In genomic region chr7:76421097-76421496, GRCh38 we compare ENCODE assay signal across 9 cellular contexts. TPM values are rescaled to one million over a fixed set of nuclear protein-coding genes. Genes with fewer than 3 reads are reported as not detected.
DNase-seq lines count a peak whose midpoint lies in the region; FAIRE-seq and TF ChIP-seq lines count a peak whose summit lies in the region.
"Not testable (repeated sequence)": the region's sequence is repeated elsewhere in the genome, so short reads cannot be mapped to it uniquely, and the experiment has no call there.
"Had no signal": no experiment of that assay in that cellular context is flagged by ENCODE, and none has a peak within 500 bp of the region (broad histone marks: within the 10 kb centered on the region; RNA-seq: fewer than 3 reads in every experiment).

No MANE protein-coding gene starts in this region.

- CTCF ChIA-PET in SK-N-SH (lab: Yijun Ruan, JAX), result not testable (repeated sequence)

- not testable (repeated sequence) for H3K36me3 ChIP-seq in SK-N-SH (replicated peaks in 1 of 2; ENCODE audit: control insufficient read depth in 1 of 2, insufficient read depth in 2 of 2, low read length in 1 of 2); brain microvascular endothelial cell (replicated peaks); keratinocyte (ENCODE audit: control insufficient read depth in 2 of 2, extremely low read depth in 1 of 2, insufficient read depth in 2 of 2, low read length in 2 of 2)

- TF ChIP-seq CTCF in SK-N-SH (IDR thresholded peaks at IDR 0.05); brain microvascular endothelial cell (IDR thresholded peaks at IDR 0.05; ENCODE audit: low read depth, low read length, missing control alignments); keratinocyte (optimal IDR thresholded peaks at IDR 0.05 in 1 of 3, IDR thresholded peaks at IDR 0.05 in 1 of 3, conservative IDR thresholded peaks at IDR 0.05 in 1 of 3; ENCODE audit: extremely low read depth in 1 of 3, insufficient read depth in 2 of 3, low read length in 3 of 3): not testable (repeated sequence)

- 15% methylated on average over 6 of the region's 6 CpGs for WGBS in SK-N-SH (ENCODE audit: low lambda C conversion rate)

- peaks cover 13% of the 10 kb centered on the region for H3F3A ChIP-seq in SK-N-SH (replicated peaks; ENCODE audit: insufficient read depth)

- in situ Hi-C loops in ACHN (cut with HindIII; ENCODE audit: low pct_ligation_motif_present, low pct_unique_long_range_greater_than_20kb, low sequenced_read_pairs), result loop anchor here (10.0 kb wide), 1 partner anchor 56 kb away; no protein-coding TSS in a partner anchor
- in situ Hi-C loops in brain microvascular endothelial cell (cut with HindIII; ENCODE audit: low pct_ligation_motif_present, low sequenced_read_pairs), result not testable (repeated sequence)

- not testable (repeated sequence) for H3K79me2 ChIP-seq in SK-N-SH (ENCODE audit: insufficient read depth); keratinocyte (ENCODE audit: control insufficient read depth, insufficient read depth, low read length)

- H3K9me3 ChIP-seq in SK-N-SH; keratinocyte (ENCODE audit: control insufficient read depth, low read depth, low read length): not testable (repeated sequence)

- peak; percentile 86 for FAIRE-seq in keratinocyte (lab: Jason Lieb, UNC)

- H3K4me2 ChIP-seq in SK-N-SH; keratinocyte (ENCODE audit: control insufficient read depth, extremely low read depth, insufficient read depth, low read depth, low read length): not testable (repeated sequence)

- H4K20me1 ChIP-seq in SK-N-SH (ENCODE audit: insufficient read depth); keratinocyte (ENCODE audit: control insufficient read depth, extremely low read depth, insufficient read depth, low read length): not testable (repeated sequence)

- H3K4me1 ChIP-seq in SK-N-SH (ENCODE audit: control insufficient read depth in 1 of 2, insufficient read depth in 2 of 2, low read depth in 1 of 2, low read length in 1 of 2), result not testable (repeated sequence)
- peaks cover 27% of the 10 kb centered on the region for H3K4me1 ChIP-seq in keratinocyte (ENCODE audit: control insufficient read depth, extremely low read depth, insufficient read depth, low read length)

- not testable (repeated sequence) for H2AFZ ChIP-seq in SK-N-SH (ENCODE audit: low read depth); keratinocyte (ENCODE audit: control insufficient read depth, low read length)

- not testable (repeated sequence) for H3K27me3 ChIP-seq in SK-N-SH (ENCODE audit: insufficient read depth); brain microvascular endothelial cell (replicated peaks); keratinocyte (ENCODE audit: control insufficient read depth, extremely low read depth, insufficient read depth, low read length)

- H3K4me3 ChIP-seq in SK-N-SH (ENCODE audit: low read depth in 2 of 2, low read length in 1 of 2); brain microvascular endothelial cell (ENCODE audit: low read depth, low read length); keratinocyte (ENCODE audit: control insufficient read depth in 2 of 3, extremely low read depth in 1 of 3, insufficient read depth in 2 of 3, low read depth in 1 of 3, low read length in 3 of 3): not testable (repeated sequence)

- TF ChIP-seq EP300 in SK-N-SH (IDR thresholded peaks at IDR 0.05; ENCODE audit: borderline replicate concordance in 1 of 2, low read depth in 1 of 2, low read length in 1 of 2), result peak in 1 of 2 experiments; percentile 40; a peak in 1 of 4 replicates

- not testable (repeated sequence) for H3K9ac ChIP-seq in SK-N-SH
- peak overlapping the region; percentile 42 for H3K9ac ChIP-seq in keratinocyte (ENCODE audit: control insufficient read depth, extremely low read depth, insufficient read depth, low read length)

- TF ChIP-seq RAD21 in SK-N-SH (IDR thresholded peaks at IDR 0.05; ENCODE audit: low read length), result not testable (repeated sequence)

- dilution Hi-C loops in keratinocyte (cut with MboI; ENCODE audit: extremely low pct_ligation_motif_present, low sequenced_read_pairs), result not testable (repeated sequence)

- DNase-seq in ACHN (peak; percentile 100), GM04503 (ENCODE audit: low read depth) (peak; percentile 95), LHCN-M2 (ENCODE audit: low read depth) (peak; percentile 99), brain microvascular endothelial cell (peak; percentile 97), fibroblast of gingiva (ENCODE audit: low read depth) (peak; percentile 86), keratinocyte (ENCODE audit: low read depth, low spot score) (peak; percentile 99), renal cortical epithelial cell (ENCODE audit: low read depth) (peak; percentile 99)
- not testable (repeated sequence) for DNase-seq in SK-N-SH

- H3K27ac ChIP-seq in SK-N-SH (ENCODE audit: low read depth in 2 of 2, low read length in 1 of 2) (peak overlapping the region in 1 of 2 experiments; percentile 78; a peak in 2 of 4 replicates), brain microvascular endothelial cell (peak overlapping the region; percentile 72), keratinocyte (ENCODE audit: control insufficient read depth, insufficient read depth, low read length) (peak overlapping the region; percentile 99)

- not testable (repeated sequence) for H3K9me1 ChIP-seq in keratinocyte (ENCODE audit: control insufficient read depth, extremely low read depth, insufficient read depth, low read length)

- POLR2A ChIA-PET in SK-N-SH (lab: Yijun Ruan, JAX), result not testable (repeated sequence)

- H3K9me2 ChIP-seq in SK-N-SH, result not testable (repeated sequence)

TF ChIP-seq in SK-N-SH, 30 proteins besides CTCF, POLR2A, EP300 and RAD21 (continues in another document):
- peak; percentile 66 for TF ChIP-seq YY1 (IDR thresholded peaks at IDR 0.05; ENCODE audit: low read depth)
- TF ChIP-seq TEAD4 (IDR thresholded peaks at IDR 0.05; ENCODE audit: borderline replicate concordance, insufficient read depth), result peak; percentile 92
- TF ChIP-seq JUND (IDR thresholded peaks at IDR 0.05), result peak; percentile 97
- peak; percentile 69 for TF ChIP-seq PBX3 (IDR thresholded peaks at IDR 0.05)
- TF ChIP-seq, protein P1, sequence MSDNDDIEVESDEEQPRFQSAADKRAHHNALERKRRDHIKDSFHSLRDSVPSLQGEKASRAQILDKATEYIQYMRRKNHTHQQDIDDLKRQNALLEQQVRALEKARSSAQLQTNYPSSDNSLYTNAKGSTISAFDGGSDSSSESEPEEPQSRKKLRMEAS (IDR thresholded peaks at IDR 0.05; ENCODE audit: low read depth), result peak; percentile 86

RNA-seq across cellular contexts. Expression of gene ZP3, which starts 3.7 kb away (rescaled TPM):
- total RNA-seq in LHCN-M2 (2014; rRNA removed) (2.7 TPM in 1 of 2 replicates, not detected in the other), renal cortical epithelial cell (3.4 and 5.0 TPM in 2 replicates)
- polyA plus RNA-seq in LHCN-M2 (2012), result 12.6 TPM
- polyA plus RNA-seq in SK-N-SH (2012; rRNA removed) (4.5 and 5.4 TPM in 2 replicates), keratinocyte (6.9 to 13.6 TPM (median 7.7 TPM) in 3 replicates)
- 3.1 and 3.9 TPM in 2 replicates for polyA plus RNA-seq in SK-N-SH (2012; cell fraction: cytosol; rRNA removed)
- polyA plus RNA-seq in SK-N-SH (2012; cell fraction: nucleus; rRNA removed), result 8.3 and 11.1 TPM in 2 replicates
- 6.0 TPM for polyA plus RNA-seq in keratinocyte (2011; ENCODE audit: low read depth)
- 12.2 and 16.7 TPM in 2 replicates for polyA plus RNA-seq in keratinocyte (2011; cell fraction: cytosol; rRNA removed)
- 7.9 and 10.3 TPM in 2 replicates for polyA plus RNA-seq in keratinocyte (2011; cell fraction: nucleus; rRNA removed)
- 13.7 and 24.8 TPM in 2 replicates for polyA plus RNA-seq in keratinocyte (2012; ENCODE audit: low replicate concordance)
- 22.5 to 25.0 TPM (median 24.6 TPM) in 3 replicates for polyA minus RNA-seq in keratinocyte
- polyA minus RNA-seq in keratinocyte (2011; cell fraction: cytosol; rRNA and poly(A)+ RNA removed), result 14.0 TPM
- 4.6 and 5.6 TPM in 2 replicates for polyA minus RNA-seq in keratinocyte (2011; cell fraction: nucleus; rRNA and poly(A)+ RNA removed)

RNA-seq across cellular contexts. Expression of gene SSC4D, which starts 11.6 kb away (rescaled TPM):
- 0.29 and 0.71 TPM in 2 replicates for total RNA-seq in LHCN-M2 (2014; rRNA removed)
- 0.75 TPM for polyA plus RNA-seq in LHCN-M2 (2012)
- polyA plus RNA-seq in SK-N-SH (2012; rRNA removed), result 1.6 and 2.0 TPM in 2 replicates
- polyA plus RNA-seq in SK-N-SH (2012; cell fraction: cytosol; rRNA removed), result 0.75 and 1.3 TPM in 2 replicates
- polyA plus RNA-seq in SK-N-SH (2012; cell fraction: nucleus; rRNA removed), result 3.3 and 5.8 TPM in 2 replicates
- 0.98 to 1.6 TPM (median 1.1 TPM) in 3 replicates for polyA plus RNA-seq in keratinocyte
- not detected for polyA plus RNA-seq in keratinocyte (2011; ENCODE audit: low read depth)
- polyA plus RNA-seq in keratinocyte (2011; cell fraction: cytosol; rRNA removed), result 0.83 and 1.2 TPM in 2 replicates
- 1.6 and 2.0 TPM in 2 replicates for polyA plus RNA-seq in keratinocyte (2011; cell fraction: nucleus; rRNA removed)
- 0.76 and 0.88 TPM in 2 replicates for polyA plus RNA-seq in keratinocyte (2012; ENCODE audit: low replicate concordance)
- polyA minus RNA-seq in keratinocyte, result 0.13 to 0.73 TPM (median 0.48 TPM) in 3 replicates
- polyA minus RNA-seq in keratinocyte (2011; cell fraction: cytosol; rRNA and poly(A)+ RNA removed), result not detected
- polyA minus RNA-seq in keratinocyte (2011; cell fraction: nucleus; rRNA and poly(A)+ RNA removed), result 0.39 and 0.53 TPM in 2 replicates
- 7.1 and 34.5 TPM in 2 replicates for total RNA-seq in renal cortical epithelial cell
- total RNA-seq: CD8-positive, alpha-beta T cell had no signal

RNA-seq across cellular contexts. Expression of gene DTX2, which starts 40.4 kb away (rescaled TPM):
- total RNA-seq in LHCN-M2 (2014; rRNA removed) (22.4 and 33.0 TPM in 2 replicates), renal cortical epithelial cell (10.2 and 10.6 TPM in 2 replicates)
- polyA plus RNA-seq in LHCN-M2 (2012), result 22.6 TPM
- polyA plus RNA-seq in SK-N-SH (2012; rRNA removed) (6.7 and 7.6 TPM in 2 replicates), keratinocyte (15.1 to 25.6 TPM (median 22.4 TPM) in 3 replicates)
- polyA plus RNA-seq in SK-N-SH (2012; cell fraction: cytosol; rRNA removed), result 2.6 and 5.4 TPM in 2 replicates
- polyA plus RNA-seq in SK-N-SH (2012; cell fraction: nucleus; rRNA removed), result 24.4 and 27.2 TPM in 2 replicates
- 18.1 TPM for polyA plus RNA-seq in keratinocyte (2011; ENCODE audit: low read depth)
- polyA plus RNA-seq in keratinocyte (2011; cell fraction: cytosol; rRNA removed), result 17.9 and 29.8 TPM in 2 replicates
- 63.6 and 98.0 TPM in 2 replicates for polyA plus RNA-seq in keratinocyte (2011; cell fraction: nucleus; rRNA removed)
- 28.4 and 35.3 TPM in 2 replicates for polyA plus RNA-seq in keratinocyte (2012; ENCODE audit: low replicate concordance)
- polyA minus RNA-seq in keratinocyte, result 25.7 to 126 TPM (median 28.5 TPM) in 3 replicates
- polyA minus RNA-seq in keratinocyte (2011; cell fraction: cytosol; rRNA and poly(A)+ RNA removed), result 62.7 TPM
- polyA minus RNA-seq in keratinocyte (2011; cell fraction: nucleus; rRNA and poly(A)+ RNA removed), result 48.5 and 64.7 TPM in 2 replicates
